In the genomic region with DNA sequence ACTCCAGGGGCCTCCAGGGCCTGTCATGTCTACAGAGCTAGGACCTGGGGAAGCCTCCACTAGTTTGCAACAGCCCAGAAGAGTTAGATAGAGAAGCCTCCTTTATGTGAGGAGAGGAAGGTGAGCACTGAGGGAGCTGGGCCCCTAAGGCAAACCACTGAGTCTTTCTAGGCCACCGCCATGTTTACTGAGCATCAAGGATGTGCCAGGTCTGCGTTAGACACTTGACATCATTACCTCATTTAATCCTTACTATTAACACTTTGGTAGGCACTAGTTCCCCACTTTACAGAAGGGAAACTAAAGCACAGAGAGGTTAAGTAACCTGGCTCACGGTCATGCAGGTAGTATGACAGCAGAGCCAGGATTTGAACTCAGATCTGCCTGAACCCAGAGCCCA, we compare ENCODE assay signal across 11 cellular contexts. TPM values are rescaled to one million over a fixed set of nuclear protein-coding genes. Genes with fewer than 3 reads are reported as not detected.
DNase-seq lines count a peak whose midpoint lies in the region; ATAC-seq and TF ChIP-seq lines count a peak whose summit lies in the region.
"Had no signal": no experiment of that assay in that cellular context is flagged by ENCODE, and none has a peak within 500 bp of the region (broad histone marks: within the 10 kb centered on the region; RNA-seq: fewer than 3 reads in every experiment).

No MANE protein-coding gene starts in this region.

- no peaks in the 10 kb centered on the region for H3K9me3 Mint-ChIP-seq in central memory CD8-positive, alpha-beta T cell
- H3K9me3 Mint-ChIP-seq in nephron: no peaks in the 10 kb centered on the region

- DNase-seq in left ventricle myocardium inferior (no peak), left ventricle myocardium superior (no peak), uterus (no peak)
- DNase-seq in central memory CD8-positive, alpha-beta T cell (ENCODE audit: low spot score in 2 of 2): no peak
- DNase-seq: aorta, erythroblast had no signal

- H3K4me3 ChIP-seq in left ventricle myocardium inferior (peak overlapping the region; percentile 41), uterus (peak overlapping the region in 1 of 2 donors; percentile 16)
- H3K4me3 ChIP-seq: SK-N-MC had no signal

- peaks cover 10% of the 10 kb centered on the region for H3K36me3 ChIP-seq in left ventricle myocardium inferior
- no peaks in the 10 kb centered on the region for H3K36me3 ChIP-seq in uterus

- peaks cover 100% of the 10 kb centered on the region for H3K4me1 ChIP-seq in left ventricle myocardium inferior
- peaks cover 25 to 67% of the 10 kb centered on the region in 2 donors for H3K4me1 ChIP-seq in uterus

- H3K27ac ChIP-seq in left ventricle myocardium inferior (replicated peaks) (peak overlapping the region; percentile 100), uterus (peak overlapping the region; percentile 57 to 96)
- H3K27ac ChIP-seq: SK-N-MC had no signal

- TF ChIP-seq POLR2A in uterus (IDR thresholded peaks at IDR 0.05): no peak

- H3K27me3 ChIP-seq in left ventricle myocardium inferior (ENCODE audit: low read depth) (no peaks in the 10 kb centered on the region), uterus (no peaks in the 10 kb centered on the region)

- peak overlapping the region; percentile 92 for H3K27ac Mint-ChIP-seq in central memory CD8-positive, alpha-beta T cell (ENCODE audit: low read depth)
- H3K27ac Mint-ChIP-seq in nephron: peak overlapping the region; percentile 91 to 95 (median 91)

- no peaks in the 10 kb centered on the region for H3K27me3 Mint-ChIP-seq in central memory CD8-positive, alpha-beta T cell
- no peaks in the 10 kb centered on the region for H3K27me3 Mint-ChIP-seq in nephron (ENCODE audit: low read depth)

- peaks cover 74% of the 10 kb centered on the region for H3K4me1 Mint-ChIP-seq in central memory CD8-positive, alpha-beta T cell
- peaks cover 77% of the 10 kb centered on the region for H3K4me1 Mint-ChIP-seq in nephron

- H3K4me3 Mint-ChIP-seq in central memory CD8-positive, alpha-beta T cell: peak overlapping the region; percentile 4
- peak overlapping the region; percentile 19 to 60 (median 56) for H3K4me3 Mint-ChIP-seq in nephron

- intact Hi-C loops in left ventricle myocardium inferior (cut with micrococcal nuclease): loop anchor here (5.0 kb wide), 1 partner anchor 64 kb away; no protein-coding TSS in a partner anchor
- intact Hi-C loops in left ventricle myocardium superior (cut with micrococcal nuclease): loop anchor here (5.0 kb wide), 1 partner anchor 64 kb away; no protein-coding TSS in a partner anchor
- intact Hi-C loops in uterus (cut with DNase I; ENCODE audit: low total_unique reads): no loop called here

- TF ChIP-seq CTCF in left ventricle myocardium inferior (IDR thresholded peaks at IDR 0.05; ENCODE audit: borderline replicate concordance) (no peak), nephron (IDR thresholded peaks at IDR 0.05; ENCODE audit: unreplicated experiment in 3 of 3) (no peak), uterus (IDR thresholded peaks at IDR 0.05) (no peak)

- peaks cover 16% of the 10 kb centered on the region for H3K36me3 Mint-ChIP-seq in central memory CD8-positive, alpha-beta T cell (ENCODE audit: insufficient read depth)
- peaks cover 16% of the 10 kb centered on the region for H3K36me3 Mint-ChIP-seq in nephron (ENCODE audit: low read depth)

- H3K9me3 ChIP-seq in left ventricle myocardium inferior (replicated peaks) (no peaks in the 10 kb centered on the region), uterus (no peaks in the 10 kb centered on the region)

- ATAC-seq in left ventricle myocardium superior (no peak), HG03439 (IDR thresholded peaks at IDR 0.05; ENCODE audit: unreplicated experiment) (no peak), GM18867 (IDR thresholded peaks at IDR 0.05; ENCODE audit: unreplicated experiment) (no peak), HG02610 (IDR thresholded peaks at IDR 0.05; ENCODE audit: unreplicated experiment) (no peak)
- ATAC-seq in central memory CD8-positive, alpha-beta T cell (replicated peaks; ENCODE audit: extremely low read depth, poor library complexity, severe bottlenecking): no peak

RNA-seq across cellular contexts. Expression of gene CTDSP2, which starts 12.9 kb away (rescaled TPM):
- total RNA-seq in left ventricle myocardium inferior (82.6 TPM), left ventricle myocardium superior (104 TPM), uterus (100 to 1,000 TPM in 2 of 4 donors, 10 to 100 TPM in 2; 66.2 to 212 (median 90.9) TPM)

RNA-seq across cellular contexts. Expression of gene AVIL, which starts 15.1 kb away (rescaled TPM):
- total RNA-seq in left ventricle myocardium inferior: 2.1 TPM
- total RNA-seq in left ventricle myocardium superior: 2.4 TPM
- total RNA-seq in uterus: 10 to 100 TPM in 1 of 4 donors, 1 to 10 TPM in 2, not detected in 1; 4.4 to 21.8 (median 5.1) TPM

RNA-seq across cellular contexts. Expression of gene TSFM, which starts 51.1 kb away (rescaled TPM):
- total RNA-seq in left ventricle myocardium inferior (53.7 TPM), left ventricle myocardium superior (52.4 TPM), uterus (10 to 100 TPM in 3 of 4 donors, 1 to 10 TPM in 1; 8.2 to 22.3 (median 16.7) TPM)
